In genomic region chr14:68279777-68280233, GRCh38 we compare ENCODE assay signal across 1 cellular context.
TF ChIP-seq lines count a peak whose summit lies in the region.

No MANE protein-coding gene starts in this region.

TF ChIP-seq in GM12878, 131 proteins besides CTCF, POLR2A, EP300 and RAD21 (continued from another document and continues in another):
- TF ChIP-seq RFX5 (IDR thresholded peaks at IDR 0.05; ENCODE audit: low read depth, low read length) (no peak), DPF2 (IDR thresholded peaks at IDR 0.05) (peak; percentile 88), REST (IDR thresholded peaks at IDR 0.05; ENCODE audit: low read depth, low read length) (peak; percentile 29; the same call in 1 of the 2 replicates), ZBED1 (IDR thresholded peaks at IDR 0.05; ENCODE audit: borderline replicate concordance) (peak; percentile 93), MTA2 (IDR thresholded peaks at IDR 0.05; ENCODE audit: low read depth) (peak; percentile 89), KAT2A (conservative IDR thresholded peaks at IDR 0.05; ENCODE audit: control insufficient read depth, low read depth, low read length) (no peak), STAT1 (conservative IDR thresholded peaks at IDR 0.05) (no peak), EED (IDR thresholded peaks at IDR 0.05; ENCODE audit: low read depth) (peak; percentile 99), MYC (IDR thresholded peaks at IDR 0.05; ENCODE audit: insufficient read depth, insufficient read length, insufficient replicate concordance, low read length, severe bottlenecking) (no peak), SMARCA5 (IDR thresholded peaks at IDR 0.05) (peak; percentile 27; the same call in 1 of the 2 replicates), USF2 (IDR thresholded peaks at IDR 0.05; ENCODE audit: borderline replicate concordance, low read depth, low read length) (no peak), POU2F2 (IDR thresholded peaks at IDR 0.05; ENCODE audit: borderline replicate concordance, low read depth, low read length) (peak; percentile 72; the same call in 2 of the 3 replicates), IRF4 (IDR thresholded peaks at IDR 0.05; ENCODE audit: low read depth, low read length) (peak; percentile 82; the same call in 1 of the 2 replicates), BCL11A (IDR thresholded peaks at IDR 0.05; ENCODE audit: low read depth, low read length) (peak; percentile 96), GABPA (IDR thresholded peaks at IDR 0.05; ENCODE audit: low read depth) (no peak), POLR2AphosphoS2 (IDR thresholded peaks at IDR 0.05; ENCODE audit: low read depth, low read length) (peak; percentile 85), HDAC6 (IDR thresholded peaks at IDR 0.05; ENCODE audit: unreplicated experiment) (no peak), MAX (IDR thresholded peaks at IDR 0.05; ENCODE audit: low read depth, low read length) (no peak), NBN (IDR thresholded peaks at IDR 0.05) (peak; percentile 86), SP1 (IDR thresholded peaks at IDR 0.05; ENCODE audit: low read depth, low read length) (peak; percentile 36), TCF12 (IDR thresholded peaks at IDR 0.05; ENCODE audit: low read depth, low read length) (0 out of 2 replicates have a peak, but pooled peaks have one; percentile 56), RCOR1 (conservative IDR thresholded peaks at IDR 0.05; ENCODE audit: low read depth, low read length) (no peak; the same call in 1 of the 2 replicates), NFIC (IDR thresholded peaks at IDR 0.05; ENCODE audit: low read depth, low read length) (no peak), MTA3 (IDR thresholded peaks at IDR 0.05; ENCODE audit: borderline replicate concordance, low read length) (no peak), ZBTB4 (CRISPR knock-in tag; IDR thresholded peaks at IDR 0.05) (no peak), NR2C1 (IDR thresholded peaks at IDR 0.05) (no peak), RELB (IDR thresholded peaks at IDR 0.05; ENCODE audit: low read depth) (peak; percentile 97), BRCA1 (IDR thresholded peaks at IDR 0.05; ENCODE audit: low read depth, low read length) (no peak), EGR1 (IDR thresholded peaks at IDR 0.05; ENCODE audit: borderline replicate concordance in 1 of 2, low read depth in 2 of 2, low read length in 2 of 2) (no peak), SKIL (IDR thresholded peaks at IDR 0.05; ENCODE audit: low read depth, poor library complexity, severe bottlenecking) (peak; percentile 97), NKRF (conservative IDR thresholded peaks at IDR 0.05) (peak; percentile 60; the same call in 1 of the 2 replicates), HSF1 (IDR thresholded peaks at IDR 0.05; ENCODE audit: low read depth, low read length) (no peak), JUNB (IDR thresholded peaks at IDR 0.05) (peak; percentile 70), E4F1 (IDR thresholded peaks at IDR 0.05; ENCODE audit: borderline replicate concordance, partially characterized antibody) (no peak), RBBP5 (conservative IDR thresholded peaks at IDR 0.05) (no peak), NFXL1 (IDR thresholded peaks at IDR 0.05; ENCODE audit: borderline replicate concordance) (no peak), TBL1XR1 (IDR thresholded peaks at IDR 0.05; ENCODE audit: low read depth, low read length) (peak; percentile 95), ZBTB11 (CRISPR knock-in tag; IDR thresholded peaks at IDR 0.05) (no peak)
